Comparison of ENCODE assay signal across 10 cellular contexts in the genomic region with DNA sequence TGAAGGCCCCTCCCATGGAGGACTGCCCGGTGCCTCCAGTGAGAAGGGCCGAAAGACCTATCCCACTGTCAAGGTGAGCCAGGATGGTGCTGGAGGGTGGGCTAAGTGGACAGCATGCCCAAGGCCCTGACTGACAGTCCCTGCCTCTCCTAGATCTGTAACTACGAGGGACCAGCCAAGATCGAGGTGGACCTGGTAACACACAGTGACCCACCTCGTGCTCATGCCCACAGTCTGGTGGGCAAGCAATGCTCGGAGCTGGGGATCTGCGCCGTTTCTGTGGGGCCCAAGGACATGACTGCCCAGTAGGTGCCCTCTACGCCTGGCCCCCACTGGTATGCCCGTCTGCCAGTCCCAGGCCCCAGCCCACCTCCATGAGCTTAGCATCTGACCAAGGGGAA. TPM values are rescaled to one million over a fixed set of nuclear protein-coding genes. Genes with fewer than 3 reads are reported as not detected.
DNase-seq lines count a peak whose midpoint lies in the region; ATAC-seq, FAIRE-seq and TF ChIP-seq lines count a peak whose summit lies in the region.
"Had no signal": no experiment of that assay in that cellular context is flagged by ENCODE, and none has a peak within 500 bp of the region (broad histone marks: within the 10 kb centered on the region; RNA-seq: fewer than 3 reads in every experiment).

No MANE protein-coding gene starts in this region.

- ATAC-seq in GM21423 (IDR thresholded peaks at IDR 0.05; ENCODE audit: unreplicated experiment): no peak

- H3K4me2 ChIP-seq in keratinocyte (ENCODE audit: control insufficient read depth, extremely low read depth, insufficient read depth, low read depth, low read length): peak overlapping the region; percentile 73

- peaks cover 3% of the 10 kb centered on the region for H4K20me1 ChIP-seq in keratinocyte (ENCODE audit: control insufficient read depth, extremely low read depth, insufficient read depth, low read length)

- POLR2A ChIA-PET in activated CD4-positive, alpha-beta memory T cell treated with anti-CD3 and anti-CD28 coated beads, Interleukin-2, amount 10 ng/mL, durations not matched to agents 7 days and 5 days (lab: Charles Lee): interaction anchor here (2.8 to 4.3 kb wide), 6 partner anchors 13 to 166 kb away, joined by 10 to 38 read pairs (median 22); a partner anchor contains a TSS

- H3K9me1 ChIP-seq in keratinocyte (ENCODE audit: control insufficient read depth, extremely low read depth, insufficient read depth, low read length): no peaks in the 10 kb centered on the region

- peak overlapping the region; percentile 87 for H3K4me3 Mint-ChIP-seq in activated naive CD4-positive, alpha-beta T cell treated with anti-CD3 and anti-CD28 coated beads for 36 hours
- H3K4me3 Mint-ChIP-seq in activated CD4-positive, alpha-beta memory T cell treated with anti-CD3 and anti-CD28 coated beads, Interleukin-2, amount 10 ng/mL, durations not matched to agents 7 days and 5 days: peak overlapping the region; percentile 84

- CTCF ChIA-PET in activated naive CD4-positive, alpha-beta T cell treated with anti-CD3 and anti-CD28 coated beads for 36 hours (lab: Charles Lee): interaction anchor here (0.9 to 5.0 kb wide), 6 partner anchors 9 to 166 kb away, joined by 3 to 46 read pairs (median 15); a partner anchor contains a TSS
- CTCF ChIA-PET in activated CD4-positive, alpha-beta memory T cell treated with anti-CD3 and anti-CD28 coated beads, Interleukin-2, amount 10 ng/mL, durations not matched to agents 7 days and 5 days (lab: Charles Lee): interaction anchor here (1.1 to 10.7 kb wide), 4 partner anchors 12 to 227 kb away, joined by 3 to 199 read pairs (median 13); a partner anchor contains a TSS

- H3K9ac ChIP-seq in keratinocyte (ENCODE audit: control insufficient read depth, extremely low read depth, insufficient read depth, low read length): peak overlapping the region; percentile 87

- peaks cover 31% of the 10 kb centered on the region for H3K4me1 ChIP-seq in keratinocyte (ENCODE audit: control insufficient read depth, extremely low read depth, insufficient read depth, low read length)
- H3K4me1 ChIP-seq in tibial artery: peaks cover 5 to 47% (median 31%) of the 10 kb centered on the region in 4 donors

- no peak for FAIRE-seq in keratinocyte (lab: Jason Lieb, UNC)

- no peaks in the 10 kb centered on the region for H3K27me3 Mint-ChIP-seq in activated naive CD4-positive, alpha-beta T cell treated with anti-CD3 and anti-CD28 coated beads for 36 hours (ENCODE audit: low read depth)
- H3K27me3 Mint-ChIP-seq in activated CD4-positive, alpha-beta memory T cell treated with anti-CD3 and anti-CD28 coated beads, Interleukin-2, amount 10 ng/mL, durations not matched to agents 7 days and 5 days: no peaks in the 10 kb centered on the region

- no peak overlapping the region for H2AFZ ChIP-seq in keratinocyte (ENCODE audit: control insufficient read depth, low read length)

- H3K36me3 ChIP-seq in keratinocyte (ENCODE audit: control insufficient read depth in 2 of 2, extremely low read depth in 1 of 2, insufficient read depth in 2 of 2, low read length in 2 of 2) (peaks cover 17 to 20% of the 10 kb centered on the region in 2 experiments), tibial artery (peaks cover 7 to 27% (median 8%) of the 10 kb centered on the region in 3 donors)

- TF ChIP-seq CTCF in keratinocyte (optimal IDR thresholded peaks at IDR 0.05 in 1 of 3, IDR thresholded peaks at IDR 0.05 in 1 of 3, conservative IDR thresholded peaks at IDR 0.05 in 1 of 3; ENCODE audit: extremely low read depth in 1 of 3, insufficient read depth in 2 of 3, low read length in 3 of 3) (no peak), tibial artery (IDR thresholded peaks at IDR 0.05) (no peak)

- H3K27me3 ChIP-seq in keratinocyte (ENCODE audit: control insufficient read depth, extremely low read depth, insufficient read depth, low read length): no peaks in the 10 kb centered on the region
- H3K27me3 ChIP-seq in tibial artery: no peaks in the 10 kb centered on the region

- no peaks in the 10 kb centered on the region for H3K9me3 Mint-ChIP-seq in activated naive CD4-positive, alpha-beta T cell treated with anti-CD3 and anti-CD28 coated beads for 36 hours
- no peaks in the 10 kb centered on the region for H3K9me3 Mint-ChIP-seq in activated CD4-positive, alpha-beta memory T cell treated with anti-CD3 and anti-CD28 coated beads, Interleukin-2, amount 10 ng/mL, durations not matched to agents 7 days and 5 days

- peaks cover 11% of the 10 kb centered on the region for H3K79me2 ChIP-seq in keratinocyte (ENCODE audit: control insufficient read depth, insufficient read depth, low read length)

- DNase-seq in activated naive CD4-positive, alpha-beta T cell treated with anti-CD3 and anti-CD28 coated beads for 36 hours: no peak
- no peak for DNase-seq in activated naive CD4-positive, alpha-beta T cell treated with Interleukin-2 at 50 U/mL for 16 hours
- DNase-seq in activated CD4-positive, alpha-beta memory T cell treated with anti-CD3 and anti-CD28 coated beads, Interleukin-2, amount 10 ng/mL, durations not matched to agents 7 days and 5 days: no peak
- DNase-seq in keratinocyte (ENCODE audit: low read depth, low spot score) (no peak), tibial artery (no peak), NCI-H510A treated with DMSO at 0.1 percent for 48 hours (lab: John Stamatoyannopoulos, UW) (no peak), NCI-H524 treated with DMSO at 0.1 percent for 48 hours (lab: John Stamatoyannopoulos, UW) (no peak)

- peaks cover 65% of the 10 kb centered on the region for H3K36me3 Mint-ChIP-seq in activated naive CD4-positive, alpha-beta T cell treated with anti-CD3 and anti-CD28 coated beads for 36 hours (ENCODE audit: low read depth)
- peaks cover 50% of the 10 kb centered on the region for H3K36me3 Mint-ChIP-seq in activated CD4-positive, alpha-beta memory T cell treated with anti-CD3 and anti-CD28 coated beads, Interleukin-2, amount 10 ng/mL, durations not matched to agents 7 days and 5 days (ENCODE audit: low read depth)

- peak overlapping the region; percentile 99 for H3K27ac Mint-ChIP-seq in activated naive CD4-positive, alpha-beta T cell treated with anti-CD3 and anti-CD28 coated beads for 36 hours
- H3K27ac Mint-ChIP-seq in activated CD4-positive, alpha-beta memory T cell treated with anti-CD3 and anti-CD28 coated beads, Interleukin-2, amount 10 ng/mL, durations not matched to agents 7 days and 5 days: peak overlapping the region; percentile 93

- intact Hi-C loops in activated naive CD4-positive, alpha-beta T cell treated with anti-CD3 and anti-CD28 coated beads for 36 hours (cut with micrococcal nuclease): no loop called here
- intact Hi-C loops in tibial artery (cut with DNase I; ENCODE audit: low total_unique reads): no loop called here

- H3K27ac ChIP-seq in keratinocyte (ENCODE audit: control insufficient read depth, insufficient read depth, low read length) (peak overlapping the region; percentile 83), tibial artery (peak overlapping the region; percentile 91 to 93)

- dilution Hi-C loops in keratinocyte (cut with MboI; ENCODE audit: extremely low pct_ligation_motif_present, low sequenced_read_pairs): no loop called here

- H3K9me3 ChIP-seq in keratinocyte (ENCODE audit: control insufficient read depth, low read depth, low read length) (no peaks in the 10 kb centered on the region), tibial artery (no peaks in the 10 kb centered on the region)

- H3K4me3 ChIP-seq in keratinocyte (ENCODE audit: control insufficient read depth in 2 of 3, extremely low read depth in 1 of 3, insufficient read depth in 2 of 3, low read depth in 1 of 3, low read length in 3 of 3) (peak overlapping the region in 1 of 3 experiments; percentile 64), tibial artery (peak overlapping the region in 1 of 2 donors; percentile 79)

- peaks cover 57% of the 10 kb centered on the region for H3K4me1 Mint-ChIP-seq in activated naive CD4-positive, alpha-beta T cell treated with anti-CD3 and anti-CD28 coated beads for 36 hours (ENCODE audit: low read depth)
- peaks cover 54% of the 10 kb centered on the region for H3K4me1 Mint-ChIP-seq in activated CD4-positive, alpha-beta memory T cell treated with anti-CD3 and anti-CD28 coated beads, Interleukin-2, amount 10 ng/mL, durations not matched to agents 7 days and 5 days

RNA-seq across cellular contexts. Expression of a gene that starts 1.2 kb away (rescaled TPM):
- total RNA-seq in activated naive CD4-positive, alpha-beta T cell treated with anti-CD3 and anti-CD28 coated beads for 36 hours: 100 to 1,000 TPM; 328 to 345 TPM
- total RNA-seq in activated CD4-positive, alpha-beta memory T cell treated with anti-CD3 and anti-CD28 coated beads, Interleukin-2, amount 10 ng/mL, durations not matched to agents 7 days and 5 days: 100 to 1,000 TPM; 121 to 122 TPM
- polyA plus RNA-seq in keratinocyte: 14.8 to 16.8 TPM (median 15.8 TPM) in 3 replicates
- polyA plus RNA-seq in keratinocyte (2011; ENCODE audit: low read depth): 47.7 TPM
- 9.6 and 15.3 TPM in 2 replicates for polyA plus RNA-seq in keratinocyte (2011; cell fraction: cytosol; rRNA removed)
- 47.4 and 48.2 TPM in 2 replicates for polyA plus RNA-seq in keratinocyte (2011; cell fraction: nucleus; rRNA removed)
- 21.2 and 23.3 TPM in 2 replicates for polyA plus RNA-seq in keratinocyte (2012; ENCODE audit: low replicate concordance)
- polyA minus RNA-seq in keratinocyte: 11.1 to 25.1 TPM (median 12.4 TPM) in 3 replicates
- polyA minus RNA-seq in keratinocyte (2011; cell fraction: cytosol; rRNA and poly(A)+ RNA removed): 12.9 TPM
- polyA minus RNA-seq in keratinocyte (2011; cell fraction: nucleus; rRNA and poly(A)+ RNA removed): 22.6 and 23.0 TPM in 2 replicates

RNA-seq across cellular contexts. Expression of a gene that starts 21.8 kb away (rescaled TPM):
- total RNA-seq in activated naive CD4-positive, alpha-beta T cell treated with anti-CD3 and anti-CD28 coated beads for 36 hours: 1 to 10 TPM; 6.2 to 7.2 TPM
- total RNA-seq in activated CD4-positive, alpha-beta memory T cell treated with anti-CD3 and anti-CD28 coated beads, Interleukin-2, amount 10 ng/mL, durations not matched to agents 7 days and 5 days: 1 to 10 TPM; 1.4 TPM
- 0.10 to 0.81 TPM (median 0.11 TPM) in 3 replicates for polyA plus RNA-seq in keratinocyte
- polyA plus RNA-seq in keratinocyte (2011; ENCODE audit: low read depth): 0.46 TPM
- polyA plus RNA-seq in keratinocyte (2011; cell fraction: cytosol; rRNA removed): 0.11 and 0.19 TPM in 2 replicates
- polyA plus RNA-seq in keratinocyte (2011; cell fraction: nucleus; rRNA removed): 0.56 and 0.69 TPM in 2 replicates
- 0.71 and 1.0 TPM in 2 replicates for polyA plus RNA-seq in keratinocyte (2012; ENCODE audit: low replicate concordance)
- 0.07 TPM in 1 of 3 replicates, not detected in the others for polyA minus RNA-seq in keratinocyte
- not detected for polyA minus RNA-seq in keratinocyte (2011; cell fraction: cytosol; rRNA and poly(A)+ RNA removed)
- polyA minus RNA-seq in keratinocyte (2011; cell fraction: nucleus; rRNA and poly(A)+ RNA removed): 0.42 and 0.54 TPM in 2 replicates
- total RNA-seq: HT1080 had no signal

RNA-seq across cellular contexts. Expression of a gene that starts 23.9 kb away (rescaled TPM):
- total RNA-seq in activated naive CD4-positive, alpha-beta T cell treated with anti-CD3 and anti-CD28 coated beads for 36 hours: 10 to 100 TPM in 1 of 2 experiments, 1 to 10 TPM in 1; 9.9 to 10.8 TPM
- 10 to 100 TPM; 13.5 to 14.3 TPM for total RNA-seq in activated CD4-positive, alpha-beta memory T cell treated with anti-CD3 and anti-CD28 coated beads, Interleukin-2, amount 10 ng/mL, durations not matched to agents 7 days and 5 days
- polyA plus RNA-seq in keratinocyte: 3.1 to 4.9 TPM (median 3.5 TPM) in 3 replicates
- polyA plus RNA-seq in keratinocyte (2011; ENCODE audit: low read depth): 1.6 TPM
- polyA plus RNA-seq in keratinocyte (2011; cell fraction: cytosol; rRNA removed): 1.5 and 7.8 TPM in 2 replicates
- polyA plus RNA-seq in keratinocyte (2011; cell fraction: nucleus; rRNA removed): 4.3 and 7.1 TPM in 2 replicates
- 4.7 and 5.6 TPM in 2 replicates for polyA plus RNA-seq in keratinocyte (2012; ENCODE audit: low replicate concordance)
- polyA minus RNA-seq in keratinocyte: 0.33 to 0.74 TPM (median 0.66 TPM) in 3 replicates
- polyA minus RNA-seq in keratinocyte (2011; cell fraction: cytosol; rRNA and poly(A)+ RNA removed): 8.4 TPM
- 2.8 and 3.0 TPM in 2 replicates for polyA minus RNA-seq in keratinocyte (2011; cell fraction: nucleus; rRNA and poly(A)+ RNA removed)

RNA-seq across cellular contexts. Expression of a gene that starts 35.6 kb away (rescaled TPM):
- total RNA-seq in activated naive CD4-positive, alpha-beta T cell treated with anti-CD3 and anti-CD28 coated beads for 36 hours: 10 to 100 TPM; 63.3 to 64.4 TPM
- total RNA-seq in activated CD4-positive, alpha-beta memory T cell treated with anti-CD3 and anti-CD28 coated beads, Interleukin-2, amount 10 ng/mL, durations not matched to agents 7 days and 5 days: 10 to 100 TPM; 60.9 to 64.5 TPM
- 35.8 to 77.3 TPM (median 46.6 TPM) in 3 replicates for polyA plus RNA-seq in keratinocyte
- polyA plus RNA-seq in keratinocyte (2011; ENCODE audit: low read depth): 12.7 TPM
- 43.1 and 74.9 TPM in 2 replicates for polyA plus RNA-seq in keratinocyte (2011; cell fraction: cytosol; rRNA removed)
- 57.2 and 68.1 TPM in 2 replicates for polyA plus RNA-seq in keratinocyte (2011; cell fraction: nucleus; rRNA removed)
- 30.2 and 63.8 TPM in 2 replicates for polyA plus RNA-seq in keratinocyte (2012; ENCODE audit: low replicate concordance)
- polyA minus RNA-seq in keratinocyte: 30.5 to 34.5 TPM (median 33.6 TPM) in 3 replicates
- polyA minus RNA-seq in keratinocyte (2011; cell fraction: cytosol; rRNA and poly(A)+ RNA removed): 55.1 TPM
- polyA minus RNA-seq in keratinocyte (2011; cell fraction: nucleus; rRNA and poly(A)+ RNA removed): 10.6 and 15.3 TPM in 2 replicates

RNA-seq across cellular contexts. Expression of a gene that starts 54.6 kb away (rescaled TPM):
- under 1 TPM; 0.14 to 0.15 TPM for total RNA-seq in activated naive CD4-positive, alpha-beta T cell treated with anti-CD3 and anti-CD28 coated beads for 36 hours
- under 1 TPM in 1 of 2 experiments, not detected in 1; 0.33 TPM for total RNA-seq in activated CD4-positive, alpha-beta memory T cell treated with anti-CD3 and anti-CD28 coated beads, Interleukin-2, amount 10 ng/mL, durations not matched to agents 7 days and 5 days
- 0.60 to 0.81 TPM (median 0.63 TPM) in 3 replicates for polyA plus RNA-seq in keratinocyte
- polyA plus RNA-seq in keratinocyte (2011; ENCODE audit: low read depth): 0.24 TPM
- polyA plus RNA-seq in keratinocyte (2011; cell fraction: cytosol; rRNA removed): 0.43 and 0.78 TPM in 2 replicates
- 0.27 and 0.52 TPM in 2 replicates for polyA plus RNA-seq in keratinocyte (2011; cell fraction: nucleus; rRNA removed)
- polyA plus RNA-seq in keratinocyte (2012; ENCODE audit: low replicate concordance): 0.83 and 2.1 TPM in 2 replicates
- 0.26 to 0.99 TPM (median 0.43 TPM) in 3 replicates for polyA minus RNA-seq in keratinocyte
- not detected for polyA minus RNA-seq in keratinocyte (2011; cell fraction: cytosol; rRNA and poly(A)+ RNA removed)
- polyA minus RNA-seq in keratinocyte (2011; cell fraction: nucleus; rRNA and poly(A)+ RNA removed): 0.39 and 0.42 TPM in 2 replicates
- total RNA-seq: RPMI7951 had no signal
